In genomic region chr14:63926641-63927040, GRCh38 we compare ENCODE assay signal across 18 cellular contexts.
DNase-seq lines count a peak whose midpoint lies in the region; ATAC-seq and TF ChIP-seq lines count a peak whose summit lies in the region.
"Had no signal": no experiment of that assay in that cellular context is flagged by ENCODE, and none has a peak within 500 bp of the region (broad histone marks: within the 10 kb centered on the region; RNA-seq: fewer than 3 reads in every experiment).

No MANE protein-coding gene starts in this region.

- ATAC-seq in Right ventricle myocardium inferior, result no peak
- peak; percentile 46 for ATAC-seq in activated T-helper 17 cell treated with anti-CD3 and anti-CD28 coated beads, Interleukin-2, amount 50 U/mL, for 72 hours (replicated peaks)
- peak; percentile 57 for ATAC-seq in stimulated activated effector memory CD8-positive, alpha-beta T cell treated with anti-CD3 and anti-CD28 coated beads, Interleukin-12 subunit alpha, Interleukin-12 subunit beta, amount 100 ng/mL, for 72 hours
- ATAC-seq: A549, GM23338 had no signal

- H3K36me3 Mint-ChIP-seq in T-helper 1 cell treated with Interleukin-12 subunit alpha and Interleukin-12 subunit beta and Interleukin-4 antibody, amounts not matched to agents 30 μg/mL and 1 μg/mL, for 36 hours (ENCODE audit: low read depth), result peaks cover 43% of the 10 kb centered on the region
- H3K36me3 Mint-ChIP-seq in activated T-helper 17 cell treated with anti-CD3 and anti-CD28 coated beads, Interleukin-2, amount 50 U/mL, for 72 hours (ENCODE audit: low read depth), result peaks cover 19% of the 10 kb centered on the region
- peaks cover 18% of the 10 kb centered on the region for H3K36me3 Mint-ChIP-seq in stimulated activated effector memory CD8-positive, alpha-beta T cell treated with anti-CD3 and anti-CD28 coated beads, Interleukin-12 subunit alpha, Interleukin-12 subunit beta, amount 100 ng/mL, for 72 hours

- peaks cover 33% of the 10 kb centered on the region for H3K4me1 ChIP-seq in left ventricle myocardium inferior

- H3K27me3 ChIP-seq in left ventricle myocardium inferior (ENCODE audit: low read depth), result no peaks in the 10 kb centered on the region

- H3K4me1 Mint-ChIP-seq in T-helper 1 cell treated with Interleukin-12 subunit alpha and Interleukin-12 subunit beta and Interleukin-4 antibody, amounts not matched to agents 30 μg/mL and 1 μg/mL, for 36 hours (ENCODE audit: low read depth), result peaks cover 18% of the 10 kb centered on the region
- peaks cover 12% of the 10 kb centered on the region for H3K4me1 Mint-ChIP-seq in activated T-helper 17 cell treated with anti-CD3 and anti-CD28 coated beads, Interleukin-2, amount 50 U/mL, for 72 hours
- peaks cover 13% of the 10 kb centered on the region for H3K4me1 Mint-ChIP-seq in stimulated activated effector memory CD8-positive, alpha-beta T cell treated with anti-CD3 and anti-CD28 coated beads, Interleukin-12 subunit alpha, Interleukin-12 subunit beta, amount 100 ng/mL, for 72 hours

- H3K27me3 Mint-ChIP-seq in T-helper 1 cell treated with Interleukin-12 subunit alpha and Interleukin-12 subunit beta and Interleukin-4 antibody, amounts not matched to agents 30 μg/mL and 1 μg/mL, for 36 hours (ENCODE audit: low read depth), result no peaks in the 10 kb centered on the region
- no peaks in the 10 kb centered on the region for H3K27me3 Mint-ChIP-seq in activated T-helper 17 cell treated with anti-CD3 and anti-CD28 coated beads, Interleukin-2, amount 50 U/mL, for 72 hours
- H3K27me3 Mint-ChIP-seq: CD4-positive, alpha-beta T cell had no signal

- intact Hi-C loops in left ventricle myocardium inferior (cut with micrococcal nuclease) (no loop called here), Right ventricle myocardium inferior (cut with DNase I) (no loop called here)

- H3K4me3 Mint-ChIP-seq in T-helper 1 cell treated with Interleukin-12 subunit alpha and Interleukin-12 subunit beta and Interleukin-4 antibody, amounts not matched to agents 30 μg/mL and 1 μg/mL, for 36 hours, result no peak overlapping the region
- H3K4me3 Mint-ChIP-seq in activated T-helper 17 cell treated with anti-CD3 and anti-CD28 coated beads, Interleukin-2, amount 50 U/mL, for 72 hours, result no peak overlapping the region
- H3K4me3 Mint-ChIP-seq in stimulated activated effector memory CD8-positive, alpha-beta T cell treated with anti-CD3 and anti-CD28 coated beads, Interleukin-12 subunit alpha, Interleukin-12 subunit beta, amount 100 ng/mL, for 72 hours, result no peak overlapping the region
- H3K4me3 Mint-ChIP-seq: CD4-positive, alpha-beta T cell; GM23338; HFFc6 had no signal

- H3K27ac Mint-ChIP-seq in T-helper 1 cell treated with Interleukin-12 subunit alpha and Interleukin-12 subunit beta and Interleukin-4 antibody, amounts not matched to agents 30 μg/mL and 1 μg/mL, for 36 hours, result peak overlapping the region; percentile 80
- peak overlapping the region; percentile 55 for H3K27ac Mint-ChIP-seq in activated T-helper 17 cell treated with anti-CD3 and anti-CD28 coated beads, Interleukin-2, amount 50 U/mL, for 72 hours
- peak overlapping the region; percentile 26 for H3K27ac Mint-ChIP-seq in stimulated activated effector memory CD8-positive, alpha-beta T cell treated with anti-CD3 and anti-CD28 coated beads, Interleukin-12 subunit alpha, Interleukin-12 subunit beta, amount 100 ng/mL, for 72 hours
- H3K27ac Mint-ChIP-seq: CD4-positive, alpha-beta T cell; GM23338; HFFc6 had no signal

- H3K36me3 ChIP-seq in left ventricle myocardium inferior, result no peaks in the 10 kb centered on the region

- no peak for TF ChIP-seq CTCF in left ventricle myocardium inferior (IDR thresholded peaks at IDR 0.05; ENCODE audit: borderline replicate concordance)

- H3K4me3 ChIP-seq in left ventricle myocardium inferior, result no peak overlapping the region
- H3K4me3 ChIP-seq: A549, GM23338 had no signal

- DNase-seq in T-helper 1 cell (no peak), left ventricle myocardium inferior (no peak), Right ventricle myocardium inferior (ENCODE audit: missing footprints) (no peak), SK-N-DZ (ENCODE audit: low spot score) (no peak)
- DNase-seq in stimulated activated effector memory CD8-positive, alpha-beta T cell treated with anti-CD3 and anti-CD28 coated beads, Interleukin-12 subunit alpha, Interleukin-12 subunit beta, amount 100 ng/mL, for 72 hours (ENCODE audit: low spot score in 2 of 2), result no peak
- DNase-seq in activated CD4-positive, alpha-beta T cell treated with anti-CD3 and anti-CD28 coated beads, Interleukin-2, amount 50 U/mL, for 1 hour, result no peak
- DNase-seq: AML-193; CD4-positive, alpha-beta T cell; DMS79 treated with DMSO at 0.1 percent for 48 hours; GF-D8; HCEC 1CT; HFFc6 had no signal

- peaks cover 12% of the 10 kb centered on the region for H3K9me3 Mint-ChIP-seq in T-helper 1 cell treated with Interleukin-12 subunit alpha and Interleukin-12 subunit beta and Interleukin-4 antibody, amounts not matched to agents 30 μg/mL and 1 μg/mL, for 36 hours
- H3K9me3 Mint-ChIP-seq in activated T-helper 17 cell treated with anti-CD3 and anti-CD28 coated beads, Interleukin-2, amount 50 U/mL, for 72 hours, result peaks cover 4% of the 10 kb centered on the region
- H3K9me3 Mint-ChIP-seq in stimulated activated effector memory CD8-positive, alpha-beta T cell treated with anti-CD3 and anti-CD28 coated beads, Interleukin-12 subunit alpha, Interleukin-12 subunit beta, amount 100 ng/mL, for 72 hours, result peaks cover 4% of the 10 kb centered on the region
- H3K9me3 Mint-ChIP-seq: GM23338, HFFc6 had no signal

- peak overlapping the region; percentile 69 for H3K27ac ChIP-seq in left ventricle myocardium inferior (replicated peaks)
- H3K27ac ChIP-seq: 22Rv1, A549, C4-2B had no signal

- peaks cover 9% of the 10 kb centered on the region for H3K9me3 ChIP-seq in left ventricle myocardium inferior (replicated peaks)
- H3K9me3 ChIP-seq: A549 had no signal

Comparison
In these comparisons a context has a peak if more than half of its experiments do, and no peak if none do; other contexts are left out.
1. H3K27ac Mint-ChIP-seq: peak in every context shown above with its lines; median percentile 80 in T-helper 1 cell treated with Interleukin-12 subunit alpha and Interleukin-12 subunit beta and Interleukin-4 antibody, amounts not matched to agents 30 μg/mL and 1 μg/mL, for 36 hours; 55 in activated T-helper 17 cell treated with anti-CD3 and anti-CD28 coated beads, Interleukin-2, amount 50 U/mL, for 72 hours; 26 in stimulated activated effector memory CD8-positive, alpha-beta T cell treated with anti-CD3 and anti-CD28 coated beads, Interleukin-12 subunit alpha, Interleukin-12 subunit beta, amount 100 ng/mL, for 72 hours.